In the genomic region with DNA sequence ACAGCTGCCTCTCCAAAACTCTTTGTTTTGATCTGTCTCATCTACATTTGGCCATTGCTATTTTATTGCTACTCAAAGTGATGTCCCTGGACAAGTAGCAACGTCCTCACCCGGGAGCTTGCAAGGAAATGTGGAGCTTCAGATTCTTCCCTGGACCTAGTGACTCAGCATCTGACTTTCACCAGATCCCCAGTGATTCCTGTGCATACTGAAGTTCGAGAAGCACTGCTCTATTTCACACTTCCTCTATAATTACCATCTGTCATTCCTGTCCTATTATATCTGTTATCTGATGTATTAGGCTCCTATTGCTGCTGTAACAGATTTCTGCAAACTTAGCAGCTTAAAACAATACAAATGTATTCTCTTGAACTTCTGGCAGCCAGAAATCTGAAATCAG, we compare ENCODE assay signal across 20 cellular contexts. TPM values are rescaled to one million over a fixed set of nuclear protein-coding genes. Genes with fewer than 3 reads are reported as not detected.
DNase-seq lines count a peak whose midpoint lies in the region; ATAC-seq and TF ChIP-seq lines count a peak whose summit lies in the region.
"Had no signal": no experiment of that assay in that cellular context is flagged by ENCODE, and none has a peak within 500 bp of the region (broad histone marks: within the 10 kb centered on the region; RNA-seq: fewer than 3 reads in every experiment).

No MANE protein-coding gene starts in this region.

- H3K18ac ChIP-seq in IMR-90 (ENCODE audit: low read depth, low read length) = no peak overlapping the region

- H3K36me3 ChIP-seq in IMR-90 (ENCODE audit: control insufficient read depth, insufficient read depth, low read length) (no peaks in the 10 kb centered on the region), fibroblast of lung (ENCODE audit: control insufficient read depth, insufficient read depth, low read length) (no peaks in the 10 kb centered on the region), neural progenitor cell (no peaks in the 10 kb centered on the region), adrenal gland (replicated peaks in 1 of 2) (no peaks in the 10 kb centered on the region)
- H3K36me3 ChIP-seq: BE2C, Peyer's patch had no signal

- TF ChIP-seq POLR2A in IMR-90 (IDR thresholded peaks at IDR 0.05; ENCODE audit: low read depth, low read length) (no peak), adrenal gland (IDR thresholded peaks at IDR 0.05) (no peak)

- H2BK15ac ChIP-seq in IMR-90 (ENCODE audit: low read depth, low read length) = no peak overlapping the region

- no peak overlapping the region for H3K23ac ChIP-seq in IMR-90 (ENCODE audit: low read depth, low read length)

- no peak overlapping the region for H2BK5ac ChIP-seq in IMR-90 (ENCODE audit: low read depth, low read length, poor library complexity, severe bottlenecking)

- H2AK5ac ChIP-seq in IMR-90 (ENCODE audit: low read depth, low read length) = no peak overlapping the region

- peaks cover 8% of the 10 kb centered on the region for H3K4me1 Mint-ChIP-seq in neural progenitor cell
- H3K4me1 Mint-ChIP-seq: CD4-positive, alpha-beta memory T cell; IgD-negative memory B cell had no signal

- H3K9me1 ChIP-seq in IMR-90 (ENCODE audit: insufficient read depth, low read length) = no peaks in the 10 kb centered on the region; the same call in 1 of the 2 replicates

- no peak overlapping the region for H2BK20ac ChIP-seq in IMR-90 (ENCODE audit: low read depth, low read length)

- H3K4me2 ChIP-seq in IMR-90 (ENCODE audit: low read depth, low read length) = no peak overlapping the region
- no peak overlapping the region for H3K4me2 ChIP-seq in fibroblast of lung (ENCODE audit: extremely low read depth, insufficient read depth, low read length)
- H3K4me2 ChIP-seq in neural progenitor cell = no peak overlapping the region

- no TSS peak for BruUV-seq in IMR-90 (replicated peaks; lab: Mats Ljungman, UMichigan)

- no peaks in the 10 kb centered on the region for H3K79me1 ChIP-seq in IMR-90 (ENCODE audit: low read depth in 1 of 2, low read length in 2 of 2)

- no peak overlapping the region for H2AK9ac ChIP-seq in IMR-90 (replicated peaks; ENCODE audit: low read depth, low read length, poor library complexity)

- no peak overlapping the region for H3K27ac Mint-ChIP-seq in neural progenitor cell
- H3K27ac Mint-ChIP-seq: CD4-positive, alpha-beta memory T cell; IgD-negative memory B cell had no signal

- no peaks in the 10 kb centered on the region for H3K36me3 Mint-ChIP-seq in neural progenitor cell
- H3K36me3 Mint-ChIP-seq: CD4-positive, alpha-beta memory T cell; IgD-negative memory B cell had no signal

- no peaks in the 10 kb centered on the region for H3K79me2 ChIP-seq in fibroblast of lung (ENCODE audit: control insufficient read depth, insufficient read depth, low read length)
- no peaks in the 10 kb centered on the region for H3K79me2 ChIP-seq in neural progenitor cell (ENCODE audit: low read depth)

- H3K56ac ChIP-seq in IMR-90 (ENCODE audit: extremely low read depth, insufficient read depth, low read length) = no peak overlapping the region

- no peak overlapping the region for H2BK120ac ChIP-seq in IMR-90 (ENCODE audit: low read depth, low read length)

- TF ChIP-seq RAD21 in IMR-90 (IDR thresholded peaks at IDR 0.05; ENCODE audit: low read length) = no peak

- no peak overlapping the region for H3K27ac ChIP-seq in IMR-90 (ENCODE audit: insufficient read depth, low read length)
- H3K27ac ChIP-seq in fibroblast of lung (ENCODE audit: insufficient read depth, low read length) = no peak overlapping the region
- no peak overlapping the region for H3K27ac ChIP-seq in neural progenitor cell
- no peak overlapping the region for H3K27ac ChIP-seq in adrenal gland
- H3K27ac ChIP-seq: Peyer's patch had no signal

- H3K9me3 ChIP-seq in IMR-90 (ENCODE audit: control insufficient read depth, insufficient read depth, low read length) (no peaks in the 10 kb centered on the region), fibroblast of lung (ENCODE audit: control insufficient read depth, insufficient read depth, low read depth, low read length) (no peaks in the 10 kb centered on the region), neural progenitor cell (ENCODE audit: low read depth) (no peaks in the 10 kb centered on the region), adrenal gland (replicated peaks in 1 of 3) (no peaks in the 10 kb centered on the region)
- H3K9me3 ChIP-seq: Peyer's patch had no signal

- H2AFZ ChIP-seq in IMR-90 (replicated peaks; ENCODE audit: low read length, poor library complexity) (no peak overlapping the region), fibroblast of lung (ENCODE audit: low read length) (no peak overlapping the region), neural progenitor cell (replicated peaks) (peak overlapping the region; percentile 29)

- H3K4me1 ChIP-seq in IMR-90 (ENCODE audit: control insufficient read depth, insufficient read depth, low read length) (peaks cover 7% of the 10 kb centered on the region), fibroblast of lung (ENCODE audit: control insufficient read depth, extremely low read depth, insufficient read depth, low read length) (no peaks in the 10 kb centered on the region), neural progenitor cell (no peaks in the 10 kb centered on the region), adrenal gland (replicated peaks in 1 of 2) (peaks cover 10 to 24% of the 10 kb centered on the region in 2 donors)
- H3K4me1 ChIP-seq: BE2C, Peyer's patch had no signal

- no peak overlapping the region for H3K4ac ChIP-seq in IMR-90 (ENCODE audit: low read depth, low read length)

- H3K9ac ChIP-seq in IMR-90 (ENCODE audit: low read depth, low read length) (no peak overlapping the region), fibroblast of lung (ENCODE audit: insufficient read depth, low read length) (no peak overlapping the region), neural progenitor cell (no peak overlapping the region)

- 0 out of 2 replicates have a peak, but pooled peaks have one; percentile 46 for ATAC-seq in IMR-90 (ENCODE audit: low read depth)
- no peak for ATAC-seq in GM19351 (IDR thresholded peaks at IDR 0.05; ENCODE audit: unreplicated experiment)
- ATAC-seq in GM19397 (IDR thresholded peaks at IDR 0.05; ENCODE audit: unreplicated experiment) = no peak

- no peaks in the 10 kb centered on the region for H3F3A ChIP-seq in neural progenitor cell (ENCODE audit: low read depth)

- no peak overlapping the region for H3K4me3 Mint-ChIP-seq in neural progenitor cell
- H3K4me3 Mint-ChIP-seq: CD4-positive, alpha-beta memory T cell; IgD-negative memory B cell had no signal

- POLR2A ChIA-PET in IMR-90 (lab: Charles Lee; ENCODE audit: unreplicated experiment) = no interaction called here

- no peak overlapping the region for H4K8ac ChIP-seq in IMR-90 (ENCODE audit: low read depth in 2 of 2, low read length in 2 of 2)

- no peak for TF ChIP-seq CTCF in IMR-90 (conservative IDR thresholded peaks at IDR 0.05; ENCODE audit: low read depth, low read length)
- no peak for TF ChIP-seq CTCF in fibroblast of lung (conservative IDR thresholded peaks at IDR 0.05 in 1 of 2, IDR thresholded peaks at IDR 0.05 in 1 of 2; ENCODE audit: low read depth in 1 of 2, low read length in 2 of 2)
- no peak for TF ChIP-seq CTCF in neural progenitor cell (IDR thresholded peaks at IDR 0.05)
- no peak for TF ChIP-seq CTCF in adrenal gland (IDR thresholded peaks at IDR 0.05)

- in situ Hi-C loops in IMR-90 (cut with MboI; ENCODE audit: low sequenced_read_pairs) = no loop called here

- H3K27me3 Mint-ChIP-seq in neural progenitor cell (ENCODE audit: insufficient read depth, low read depth) = peaks cover 9% of the 10 kb centered on the region
- H3K27me3 Mint-ChIP-seq: IgD-negative memory B cell had no signal

- dilution Hi-C loops in IMR-90 (cut with HindIII; ENCODE audit: low sequenced_read_pairs, unreplicated experiment) = no loop called here

- DNase-seq in IMR-90 (peak; percentile 38), SK-N-DZ (ENCODE audit: low spot score) (peak; percentile 64), fibroblast of lung (ENCODE audit: low read depth in 2 of 2) (peak; percentile 22 to 30), neural progenitor cell (ENCODE audit: low spot score) (no peak), adrenal gland (no peak), NCI-H748 treated with DMSO at 0.1 percent for 48 hours (lab: John Stamatoyannopoulos, UW) (no peak)
- DNase-seq: ACHN; BE2C; CD4-positive, alpha-beta memory T cell; DMS79 treated with DMSO at 0.1 percent for 48 hours; GDM1; NCI-H1092; NCI-H1694; Peyer's patch; SHP77 had no signal

- H3K27me3 ChIP-seq in IMR-90 (ENCODE audit: control insufficient read depth, insufficient read depth, low read length) (no peaks in the 10 kb centered on the region), fibroblast of lung (ENCODE audit: control insufficient read depth, insufficient read depth, low read length) (no peaks in the 10 kb centered on the region), neural progenitor cell (no peaks in the 10 kb centered on the region), adrenal gland (no peaks in the 10 kb centered on the region)
- H3K27me3 ChIP-seq: BE2C, Peyer's patch had no signal

- H4K20me1 ChIP-seq in IMR-90 (ENCODE audit: insufficient read depth, low read length) = no peaks in the 10 kb centered on the region
- H4K20me1 ChIP-seq in fibroblast of lung (ENCODE audit: control insufficient read depth, extremely low read depth, insufficient read depth, low read length) = no peaks in the 10 kb centered on the region
- no peaks in the 10 kb centered on the region for H4K20me1 ChIP-seq in neural progenitor cell (ENCODE audit: low read depth)

- no CpG with 5 or more reads among the region's 3 CpGs for WGBS in IMR-90 (ENCODE audit: extremely low coverage in 2 of 2, insufficient read length in 1 of 2), 2 experiments
- 37 to 56% (median 38%) methylated on average over 3 of the region's 3 CpGs for WGBS in adrenal gland, 4 donors

- H4K5ac ChIP-seq in IMR-90 (ENCODE audit: low read depth, low read length) = no peak overlapping the region

- no peak overlapping the region for H4K91ac ChIP-seq in IMR-90 (ENCODE audit: insufficient read depth, low read depth, low read length)

- H3K9me3 Mint-ChIP-seq in neural progenitor cell = no peaks in the 10 kb centered on the region
- H3K9me3 Mint-ChIP-seq: IgD-negative memory B cell had no signal

- H3K14ac ChIP-seq in IMR-90 (replicated peaks; ENCODE audit: low read depth, low read length) = 0 out of 2 replicates have a peak overlapping the region, but pooled peaks have one; percentile 44

- no peak overlapping the region for H3K4me3 ChIP-seq in IMR-90 (ENCODE audit: insufficient read depth, low read depth, low read length)
- no peak overlapping the region for H3K4me3 ChIP-seq in fibroblast of lung (replicated peaks in 1 of 4; ENCODE audit: control extremely low read depth in 1 of 4, insufficient read depth in 1 of 4, low read depth in 3 of 4, low read length in 4 of 4)
- H3K4me3 ChIP-seq in neural progenitor cell = no peak overlapping the region
- H3K4me3 ChIP-seq in adrenal gland = no peak overlapping the region
- H3K4me3 ChIP-seq: Peyer's patch had no signal

- intact Hi-C loops in IMR-90 (cut with micrococcal nuclease) = no loop called here
- intact Hi-C loops in adrenal gland (cut with DNase I) = no loop called here

- CTCF ChIA-PET in IMR-90 (lab: Yijun Ruan, JAX) = interaction anchor here (0.6 to 1.5 kb wide), 2 partner anchors 16 to 139 kb away, joined by 3 to 8 read pairs; no protein-coding TSS in a partner anchor

RNA-seq across cellular contexts. Expression of a gene that starts 28.5 kb away (rescaled TPM):
- total RNA-seq in IMR-90 (2012; rRNA removed) = 18.1 and 18.5 TPM in 2 replicates
- 14.1 and 15.4 TPM in 2 replicates for polyA plus RNA-seq in IMR-90 (2012; rRNA removed)
- polyA plus RNA-seq in IMR-90 (2012; cell fraction: cytosol; rRNA removed) = 7.3 TPM in 2 replicates
- polyA plus RNA-seq in IMR-90 (2012; cell fraction: nucleus; rRNA removed; ENCODE audit: low replicate concordance) = 2.4 and 9.5 TPM in 2 replicates
- polyA plus RNA-seq in SK-N-DZ (2014; cell fraction: cytosol; rRNA removed) = 34.2 and 35.3 TPM in 2 replicates
- 17.6 and 21.4 TPM in 2 replicates for polyA plus RNA-seq in SK-N-DZ (2014; cell fraction: nucleus; rRNA removed)
- total RNA-seq in fibroblast of lung = 15.7 and 86.9 TPM in 2 replicates
- polyA plus RNA-seq in fibroblast of lung = 17.9 and 58.2 TPM in 2 replicates
- polyA plus RNA-seq in fibroblast of lung (2012) = 13.1 and 40.9 TPM in 2 replicates
- polyA minus RNA-seq in fibroblast of lung (ENCODE audit: low replicate concordance) = 9.5 and 34.2 TPM in 2 replicates
- total RNA-seq in neural progenitor cell (ENCODE audit: low replicate concordance) = 43.2 and 43.8 TPM in 2 replicates
- 100 to 1,000 TPM in 1 of 8 donors, 10 to 100 TPM in 7; 18.1 to 103 (median 43.7) TPM for total RNA-seq in adrenal gland
- polyA plus RNA-seq in adrenal gland = 10 to 100 TPM; 29.8 to 73.9 (median 38.0) TPM
- total RNA-seq: CD4-positive, alpha-beta memory T cell; HT-29; LHCN-M2 had no signal
- polyA plus RNA-seq: CD4-positive, alpha-beta memory T cell; IgD-negative memory B cell had no signal

RNA-seq across cellular contexts. Expression of a gene that starts 37.5 kb away (rescaled TPM):
- total RNA-seq in IMR-90 (2012; rRNA removed) = 3.9 and 4.3 TPM in 2 replicates
- polyA plus RNA-seq in IMR-90 (2012; rRNA removed) = 4.2 and 6.2 TPM in 2 replicates
- 2.2 and 3.7 TPM in 2 replicates for polyA plus RNA-seq in IMR-90 (2012; cell fraction: cytosol; rRNA removed)
- 2.4 and 5.8 TPM in 2 replicates for polyA plus RNA-seq in IMR-90 (2012; cell fraction: nucleus; rRNA removed; ENCODE audit: low replicate concordance)
- polyA plus RNA-seq in SK-N-DZ (2014; cell fraction: cytosol; rRNA removed) = 21.5 and 24.9 TPM in 2 replicates
- 17.6 and 22.1 TPM in 2 replicates for polyA plus RNA-seq in SK-N-DZ (2014; cell fraction: nucleus; rRNA removed)
- 8.7 and 21.5 TPM in 2 replicates for total RNA-seq in fibroblast of lung
- 13.7 and 15.2 TPM in 2 replicates for polyA plus RNA-seq in fibroblast of lung
- polyA plus RNA-seq in fibroblast of lung (2012) = 7.5 and 8.2 TPM in 2 replicates
- polyA minus RNA-seq in fibroblast of lung (ENCODE audit: low replicate concordance) = 2.3 and 3.1 TPM in 2 replicates
- total RNA-seq in neural progenitor cell (ENCODE audit: low replicate concordance) = 9.7 and 10.8 TPM in 2 replicates
- total RNA-seq in adrenal gland = 10 to 100 TPM; 15.3 to 62.6 (median 28.1) TPM
- polyA plus RNA-seq in adrenal gland = 10 to 100 TPM; 24.7 to 58.8 (median 41.8) TPM

Comparison
In these comparisons a context has a peak if more than half of its experiments do, and no peak if none do; other contexts are left out.
1. DNase-seq: peak in IMR-90 (single experiment), SK-N-DZ (single experiment) and fibroblast of lung (2 of 2); none in neural progenitor cell (single experiment), adrenal gland (0 of 7) and NCI-H748 treated with DMSO at 0.1 percent for 48 hours (single experiment).